ENCODE assay signal across 1 cellular context in the genomic region with DNA sequence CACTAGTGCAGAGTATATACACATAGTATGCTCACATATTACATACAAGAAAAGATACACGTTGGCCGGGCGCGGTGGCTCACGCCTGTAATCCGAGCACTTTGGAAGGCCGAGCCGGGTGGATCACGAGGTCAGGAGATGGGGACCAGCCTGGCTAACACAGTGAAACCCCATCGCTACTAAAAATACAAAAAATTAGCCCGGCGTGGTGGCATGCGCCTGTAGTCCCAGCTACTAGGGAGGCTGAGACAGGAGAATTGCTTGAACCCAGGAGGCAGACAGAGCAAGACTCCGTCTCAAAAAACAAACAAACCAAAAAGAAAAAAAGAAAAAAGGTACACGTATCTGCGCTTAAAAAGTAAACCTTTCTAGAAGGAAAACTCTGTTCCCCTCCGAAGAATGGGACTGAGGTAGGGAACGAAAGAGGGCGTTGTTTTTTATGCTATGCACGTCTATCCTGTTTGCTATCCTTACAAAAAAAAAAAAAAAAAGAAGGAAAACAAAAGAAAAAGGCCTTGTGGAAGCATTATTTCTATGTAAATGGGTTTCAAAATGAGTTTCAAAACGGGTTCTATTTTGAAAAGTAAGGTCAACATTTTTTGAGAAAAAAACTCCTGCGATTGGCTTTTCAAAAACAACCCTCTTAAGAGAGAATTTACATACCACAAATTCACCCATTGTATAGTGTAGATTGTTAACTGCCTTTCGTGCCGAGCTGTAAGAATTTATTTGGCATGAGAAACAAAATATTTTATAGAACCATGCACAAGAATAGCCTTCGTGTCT.
TF ChIP-seq lines count a peak whose summit lies in the region.

No MANE protein-coding gene starts in this region.

TF ChIP-seq in HepG2, 621 proteins besides CTCF, POLR2A, EP300 and RAD21 (continued from another document):
- TF ChIP-seq, protein P1, sequence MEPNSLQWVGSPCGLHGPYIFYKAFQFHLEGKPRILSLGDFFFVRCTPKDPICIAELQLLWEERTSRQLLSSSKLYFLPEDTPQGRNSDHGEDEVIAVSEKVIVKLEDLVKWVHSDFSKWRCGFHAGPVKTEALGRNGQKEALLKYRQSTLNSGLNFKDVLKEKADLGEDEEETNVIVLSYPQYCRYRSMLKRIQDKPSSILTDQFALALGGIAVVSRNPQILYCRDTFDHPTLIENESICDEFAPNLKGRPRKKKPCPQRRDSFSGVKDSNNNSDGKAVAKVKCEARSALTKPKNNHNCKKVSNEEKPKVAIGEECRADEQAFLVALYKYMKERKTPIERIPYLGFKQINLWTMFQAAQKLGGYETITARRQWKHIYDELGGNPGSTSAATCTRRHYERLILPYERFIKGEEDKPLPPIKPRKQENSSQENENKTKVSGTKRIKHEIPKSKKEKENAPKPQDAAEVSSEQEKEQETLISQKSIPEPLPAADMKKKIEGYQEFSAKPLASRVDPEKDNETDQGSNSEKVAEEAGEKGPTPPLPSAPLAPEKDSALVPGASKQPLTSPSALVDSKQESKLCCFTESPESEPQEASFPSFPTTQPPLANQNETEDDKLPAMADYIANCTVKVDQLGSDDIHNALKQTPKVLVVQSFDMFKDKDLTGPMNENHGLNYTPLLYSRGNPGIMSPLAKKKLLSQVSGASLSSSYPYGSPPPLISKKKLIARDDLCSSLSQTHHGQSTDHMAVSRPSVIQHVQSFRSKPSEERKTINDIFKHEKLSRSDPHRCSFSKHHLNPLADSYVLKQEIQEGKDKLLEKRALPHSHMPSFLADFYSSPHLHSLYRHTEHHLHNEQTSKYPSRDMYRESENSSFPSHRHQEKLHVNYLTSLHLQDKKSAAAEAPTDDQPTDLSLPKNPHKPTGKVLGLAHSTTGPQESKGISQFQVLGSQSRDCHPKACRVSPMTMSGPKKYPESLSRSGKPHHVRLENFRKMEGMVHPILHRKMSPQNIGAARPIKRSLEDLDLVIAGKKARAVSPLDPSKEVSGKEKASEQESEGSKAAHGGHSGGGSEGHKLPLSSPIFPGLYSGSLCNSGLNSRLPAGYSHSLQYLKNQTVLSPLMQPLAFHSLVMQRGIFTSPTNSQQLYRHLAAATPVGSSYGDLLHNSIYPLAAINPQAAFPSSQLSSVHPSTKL (CRISPR knock-in tag; IDR thresholded peaks at IDR 0.05): 0 out of 2 replicates have a peak, but pooled peaks have one; percentile 6
- TF ChIP-seq ZKSCAN5 (CRISPR knock-in tag; IDR thresholded peaks at IDR 0.05): no peak
- 0 out of 2 replicates have a peak, but pooled peaks have one; percentile 11 for TF ChIP-seq ZNF850 (CRISPR knock-in tag; conservative IDR thresholded peaks at IDR 0.05)
- TF ChIP-seq, protein P2, sequence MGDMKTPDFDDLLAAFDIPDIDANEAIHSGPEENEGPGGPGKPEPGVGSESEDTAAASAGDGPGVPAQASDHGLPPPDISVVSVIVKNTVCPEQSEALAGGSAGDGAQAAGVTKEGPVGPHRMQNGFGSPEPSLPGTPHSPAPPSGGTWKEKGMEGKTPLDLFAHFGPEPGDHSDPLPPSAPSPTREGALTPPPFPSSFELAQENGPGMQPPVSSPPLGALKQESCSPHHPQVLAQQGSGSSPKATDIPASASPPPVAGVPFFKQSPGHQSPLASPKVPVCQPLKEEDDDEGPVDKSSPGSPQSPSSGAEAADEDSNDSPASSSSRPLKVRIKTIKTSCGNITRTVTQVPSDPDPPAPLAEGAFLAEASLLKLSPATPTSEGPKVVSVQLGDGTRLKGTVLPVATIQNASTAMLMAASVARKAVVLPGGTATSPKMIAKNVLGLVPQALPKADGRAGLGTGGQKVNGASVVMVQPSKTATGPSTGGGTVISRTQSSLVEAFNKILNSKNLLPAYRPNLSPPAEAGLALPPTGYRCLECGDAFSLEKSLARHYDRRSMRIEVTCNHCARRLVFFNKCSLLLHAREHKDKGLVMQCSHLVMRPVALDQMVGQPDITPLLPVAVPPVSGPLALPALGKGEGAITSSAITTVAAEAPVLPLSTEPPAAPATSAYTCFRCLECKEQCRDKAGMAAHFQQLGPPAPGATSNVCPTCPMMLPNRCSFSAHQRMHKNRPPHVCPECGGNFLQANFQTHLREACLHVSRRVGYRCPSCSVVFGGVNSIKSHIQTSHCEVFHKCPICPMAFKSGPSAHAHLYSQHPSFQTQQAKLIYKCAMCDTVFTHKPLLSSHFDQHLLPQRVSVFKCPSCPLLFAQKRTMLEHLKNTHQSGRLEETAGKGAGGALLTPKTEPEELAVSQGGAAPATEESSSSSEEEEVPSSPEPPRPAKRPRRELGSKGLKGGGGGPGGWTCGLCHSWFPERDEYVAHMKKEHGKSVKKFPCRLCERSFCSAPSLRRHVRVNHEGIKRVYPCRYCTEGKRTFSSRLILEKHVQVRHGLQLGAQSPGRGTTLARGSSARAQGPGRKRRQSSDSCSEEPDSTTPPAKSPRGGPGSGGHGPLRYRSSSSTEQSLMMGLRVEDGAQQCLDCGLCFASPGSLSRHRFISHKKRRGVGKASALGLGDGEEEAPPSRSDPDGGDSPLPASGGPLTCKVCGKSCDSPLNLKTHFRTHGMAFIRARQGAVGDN (CRISPR knock-in tag; IDR thresholded peaks at IDR 0.05): peak; percentile 33
- TF ChIP-seq ZFX (CRISPR knock-in tag; IDR thresholded peaks at IDR 0.05; ENCODE audit: low read depth): no peak
- TF ChIP-seq TGIF2 (CRISPR knock-in tag; IDR thresholded peaks at IDR 0.05): 0 out of 2 replicates have a peak, but pooled peaks have one; percentile 20
- TF ChIP-seq ZNF460 (CRISPR knock-in tag; IDR thresholded peaks at IDR 0.05; ENCODE audit: borderline replicate concordance): peak; percentile 69; the same call in 1 of the 2 replicates
- no peak for TF ChIP-seq MED8 (CRISPR knock-in tag; IDR thresholded peaks at IDR 0.05; ENCODE audit: insufficient replicate concordance)
